9 cellular contexts compared by ENCODE assay signal in the genomic region with DNA sequence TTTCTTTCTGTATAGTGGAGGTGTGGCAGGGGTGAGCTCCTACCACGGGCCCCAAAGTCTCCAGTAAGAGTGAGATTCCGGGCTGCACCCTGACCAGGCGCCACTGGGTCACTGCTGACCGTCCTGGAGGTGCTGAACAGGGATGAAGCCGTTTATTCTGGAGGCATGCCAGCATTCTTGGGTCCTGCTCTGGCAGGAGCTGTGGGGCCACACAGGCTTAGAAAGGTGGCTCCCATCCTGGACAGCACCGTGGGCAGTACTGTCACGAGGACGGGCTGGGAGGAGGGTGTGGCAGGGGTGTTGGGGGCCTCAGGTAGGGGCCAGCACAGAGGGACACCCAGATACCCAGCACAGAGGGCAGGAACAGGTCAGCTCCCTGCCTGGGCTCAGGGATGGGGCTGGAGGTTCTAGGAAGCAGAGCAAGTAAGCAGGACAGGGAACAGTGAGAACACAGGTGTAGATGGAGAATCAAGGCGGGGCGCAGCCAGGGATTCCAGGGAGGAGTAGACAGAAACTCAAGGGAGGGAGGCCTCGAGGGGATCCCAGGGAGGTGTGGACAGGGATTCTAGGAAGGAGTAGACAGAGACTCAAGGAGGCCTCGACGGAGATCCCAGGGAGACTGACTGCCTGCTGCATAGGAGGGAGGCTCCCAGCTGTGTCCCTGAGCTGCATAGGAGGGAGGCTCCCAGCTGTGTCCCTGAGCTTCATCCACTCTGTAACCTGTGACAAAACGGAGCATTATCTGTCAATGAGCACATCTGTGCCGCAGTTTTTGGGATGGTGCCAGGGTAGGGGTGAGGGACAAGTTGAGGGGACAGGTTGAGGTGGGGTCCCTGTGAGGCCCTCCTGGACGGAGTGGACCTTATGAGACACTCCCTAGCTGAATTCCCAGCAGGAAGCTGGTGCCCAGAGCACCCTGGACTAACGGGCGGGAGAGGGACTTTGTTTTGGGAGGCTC. TPM values are rescaled to one million over a fixed set of nuclear protein-coding genes. Genes with fewer than 3 reads are reported as not detected.
DNase-seq lines count a peak whose midpoint lies in the region; ATAC-seq and TF ChIP-seq lines count a peak whose summit lies in the region.
"Had no signal": no experiment of that assay in that cellular context is flagged by ENCODE, and none has a peak within 500 bp of the region (broad histone marks: within the 10 kb centered on the region; RNA-seq: fewer than 3 reads in every experiment).

No MANE protein-coding gene starts in this region.

- H3K4me1 Mint-ChIP-seq in MCF 10A (ENCODE audit: insufficient read depth, unreplicated experiment) (peaks cover 9% of the 10 kb centered on the region), neural progenitor cell (peaks cover 27% of the 10 kb centered on the region)

- peaks cover 35% of the 10 kb centered on the region for H3K79me2 ChIP-seq in neural progenitor cell (ENCODE audit: low read depth)

- intact Hi-C loops in MCF 10A (cut with micrococcal nuclease): no loop called here

- H3K27ac Mint-ChIP-seq in MCF 10A (ENCODE audit: low read depth, unreplicated experiment) (no peak overlapping the region), neural progenitor cell (peak overlapping the region; percentile 36)

- no peak overlapping the region for H3K4me3 Mint-ChIP-seq in MCF 10A (ENCODE audit: unreplicated experiment)
- peak overlapping the region; percentile 83 for H3K4me3 Mint-ChIP-seq in neural progenitor cell

- POLR2A ChIA-PET in MCF 10A (lab: Yijun Ruan, JAX): interaction anchor here (1.0 kb wide), 1 partner anchor 24 kb away, joined by 3 read pairs; no protein-coding TSS in a partner anchor

- H3K4me2 ChIP-seq in neural progenitor cell: no peak overlapping the region

- peaks cover 88% of the 10 kb centered on the region for H3K27me3 Mint-ChIP-seq in MCF 10A (ENCODE audit: insufficient read depth, unreplicated experiment)
- peaks cover 5% of the 10 kb centered on the region for H3K27me3 Mint-ChIP-seq in neural progenitor cell (ENCODE audit: insufficient read depth, low read depth)

- peaks cover 11% of the 10 kb centered on the region for H4K20me1 ChIP-seq in neural progenitor cell (ENCODE audit: low read depth)

- no peaks in the 10 kb centered on the region for H3K36me3 Mint-ChIP-seq in MCF 10A (ENCODE audit: insufficient read depth, unreplicated experiment)
- H3K36me3 Mint-ChIP-seq in neural progenitor cell: peaks cover 11% of the 10 kb centered on the region

- CTCF ChIA-PET in MCF 10A (lab: Yijun Ruan, JAX): no interaction called here

- no peak for ATAC-seq in HG03442 (IDR thresholded peaks at IDR 0.05; ENCODE audit: unreplicated experiment)

- no peak overlapping the region for H2AFZ ChIP-seq in neural progenitor cell (replicated peaks)

- no peak overlapping the region for H3K4me3 ChIP-seq in neural progenitor cell

- H3K9me3 ChIP-seq in neural progenitor cell (ENCODE audit: low read depth): no peaks in the 10 kb centered on the region

- no TSS peak for BruUV-seq in MCF 10A (replicated peaks; lab: Mats Ljungman, UMichigan)

- no peaks in the 10 kb centered on the region for H3K27me3 ChIP-seq in neural progenitor cell

- peak; percentile 27 for DNase-seq in ELF-1 (ENCODE audit: low read depth, low spot score)
- DNase-seq in NCI-H2081 treated with DMSO at 0.1 percent for 48 hours (lab: John Stamatoyannopoulos, UW): peak; percentile 33
- DNase-seq in MCF 10A (ENCODE audit: unreplicated experiment): peak; percentile 45
- DNase-seq in neural progenitor cell (ENCODE audit: low spot score): no peak
- no peak for DNase-seq in NK-92 (lab: John Stamatoyannopoulos, UW; ENCODE audit: unreplicated experiment)
- DNase-seq in midbrain (lab: John Stamatoyannopoulos, UW): no peak
- no peak for DNase-seq in NCI-H446 (lab: John Stamatoyannopoulos, UW)

- no peak overlapping the region for H3K27ac ChIP-seq in neural progenitor cell

- H3K9ac ChIP-seq in neural progenitor cell: no peak overlapping the region

- no peak for TF ChIP-seq CTCF in MCF 10A (IDR thresholded peaks at IDR 0.05; ENCODE audit: unreplicated experiment)
- no peak for TF ChIP-seq CTCF in neural progenitor cell (IDR thresholded peaks at IDR 0.05)

- H3K9me3 Mint-ChIP-seq in MCF 10A (ENCODE audit: unreplicated experiment) (no peaks in the 10 kb centered on the region), neural progenitor cell (no peaks in the 10 kb centered on the region)

- no peaks in the 10 kb centered on the region for H3K36me3 ChIP-seq in neural progenitor cell

- peaks cover 23% of the 10 kb centered on the region for H3F3A ChIP-seq in neural progenitor cell (ENCODE audit: low read depth)

- peaks cover 12% of the 10 kb centered on the region for H3K4me1 ChIP-seq in neural progenitor cell

RNA-seq across cellular contexts. Expression of a gene that starts 1.1 kb away (rescaled TPM):
- total RNA-seq in MCF 10A (2022): not detected in 2 replicates
- total RNA-seq in neural progenitor cell (ENCODE audit: low replicate concordance): 28.8 and 63.1 TPM in 2 replicates
- total RNA-seq: dermis microvascular lymphatic vessel endothelial cell had no signal

Comparison
In these comparisons a context has a peak if more than half of its experiments do, and no peak if none do; other contexts are left out.
1. DNase-seq: peak in ELF-1 (single experiment), NCI-H2081 treated with DMSO at 0.1 percent for 48 hours (single experiment) and MCF 10A (single experiment); none in neural progenitor cell (single experiment), NK-92 (single experiment), midbrain (single experiment) and NCI-H446 (0 of 2).
2. RNA of a gene that starts 1.1 kb away (total RNA-seq): 28.8 to 63.1 TPM in neural progenitor cell; not detected in MCF 10A; every median in the first group is over 10 times any median in the second.